Comparison of ENCODE assay signal across 16 cellular contexts in the genomic region with DNA sequence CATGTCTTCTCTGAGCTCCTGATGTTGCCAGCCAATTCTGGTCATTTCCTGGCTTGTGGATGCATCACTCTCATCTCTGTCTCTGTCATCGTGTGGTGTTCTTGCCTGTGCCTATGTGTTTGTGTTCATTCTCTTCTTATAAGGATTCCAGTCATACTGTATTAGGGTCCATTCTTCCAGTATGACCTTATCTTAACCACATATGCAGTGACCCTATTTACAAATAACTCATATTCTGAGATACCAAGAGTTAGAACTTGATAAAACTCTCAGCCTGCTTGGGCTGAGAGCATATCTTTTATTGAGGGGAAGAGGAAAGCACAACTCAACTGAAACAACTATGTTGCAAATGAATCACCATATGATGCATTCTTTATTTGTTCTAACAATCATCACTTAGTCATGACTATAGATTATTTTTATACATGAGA.
A peak's percentile ranks its signal among the peaks of the same experiment; 100 is the strongest.
DNase-seq lines count a peak whose midpoint lies in the region; ATAC-seq and TF ChIP-seq lines count a peak whose summit lies in the region.
"Had no signal": no experiment of that assay in that cellular context is flagged by ENCODE, and none has a peak within 500 bp of the region (broad histone marks: within the 10 kb centered on the region; RNA-seq: fewer than 3 reads in every experiment).

No MANE protein-coding gene starts in this region.

- POLR2A ChIA-PET in IMR-90 (lab: Charles Lee; ENCODE audit: unreplicated experiment), result no interaction called here

- peak; percentile 83 for DNase-seq in IMR-90
- DNase-seq in brain microvascular endothelial cell, result peak; percentile 81
- peak; percentile 41 for DNase-seq in glomerular endothelial cell (ENCODE audit: extremely low read depth, low read depth, low spot score)
- no peak for DNase-seq in aorta
- DNase-seq in NCI-H187 (lab: John Stamatoyannopoulos, UW), result no peak
- DNase-seq in NCI-H82 (lab: John Stamatoyannopoulos, UW), result no peak
- DNase-seq: ACHN; activated CD4-positive, alpha-beta T cell treated with anti-CD3 and anti-CD28 coated beads, Interleukin-2, amount 10 ng/mL, durations not matched to agents 24 days and 14 days; activated T-cell treated with anti-CD3 and anti-CD28 coated beads, Interleukin-2, amount 50 U/mL, for 72 hours; effector memory CD4-positive, alpha-beta T cell; NCI-H345; stimulated activated CD8-positive, alpha-beta memory T cell treated with anti-CD3 and anti-CD28 coated beads, Interleukin-4, amount 100 ng/mL, for 48 hours; T-helper 9 cell had no signal

- in situ Hi-C loops in IMR-90 (cut with MboI; ENCODE audit: low sequenced_read_pairs), result no loop called here
- in situ Hi-C loops in brain microvascular endothelial cell (cut with HindIII; ENCODE audit: low pct_ligation_motif_present, low sequenced_read_pairs), result no loop called here

- H2AK5ac ChIP-seq in IMR-90 (ENCODE audit: low read depth, low read length), result no peak overlapping the region

- H3K9ac ChIP-seq in IMR-90 (ENCODE audit: low read depth, low read length), result no peak overlapping the region
- H3K9ac ChIP-seq: parathyroid adenoma had no signal

- H3K9me3 ChIP-seq in IMR-90 (ENCODE audit: control insufficient read depth, insufficient read depth, low read length) (no peaks in the 10 kb centered on the region), aorta (ENCODE audit: control insufficient read depth, low read length) (no peaks in the 10 kb centered on the region)

- 0 out of 2 replicates have a peak overlapping the region, but pooled peaks have one; percentile 1 for H3K56ac ChIP-seq in IMR-90 (ENCODE audit: extremely low read depth, insufficient read depth, low read length)

- H3K36me3 ChIP-seq in ACC112 (ENCODE audit: insufficient read depth, low read length) (peaks cover 2% of the 10 kb centered on the region; the same call in 1 of the 2 replicates), IMR-90 (ENCODE audit: control insufficient read depth, insufficient read depth, low read length) (no peaks in the 10 kb centered on the region), brain microvascular endothelial cell (replicated peaks) (no peaks in the 10 kb centered on the region), aorta (ENCODE audit: control insufficient read depth in 1 of 2, insufficient read depth in 2 of 2, low read length in 1 of 2) (no peaks in the 10 kb centered on the region)

- H4K5ac ChIP-seq in IMR-90 (ENCODE audit: low read depth, low read length), result no peak overlapping the region

- H3K79me1 ChIP-seq in IMR-90 (ENCODE audit: low read depth in 1 of 2, low read length in 2 of 2), result no peaks in the 10 kb centered on the region

- no peak overlapping the region for H3K18ac ChIP-seq in IMR-90 (ENCODE audit: low read depth, low read length)

- H2BK20ac ChIP-seq in IMR-90 (ENCODE audit: low read depth, low read length), result peak overlapping the region; percentile 86; the same call in 1 of the 2 replicates

- H4K8ac ChIP-seq in IMR-90 (ENCODE audit: low read depth in 2 of 2, low read length in 2 of 2), result peak overlapping the region; percentile 18 to 50; a peak in 1 of 4 replicates

- no peak overlapping the region for H3K14ac ChIP-seq in IMR-90 (replicated peaks; ENCODE audit: low read depth, low read length)

- H3K27me3 ChIP-seq in ACC112 (ENCODE audit: insufficient read depth, low read length), result no peaks in the 10 kb centered on the region
- H3K27me3 ChIP-seq in IMR-90 (ENCODE audit: control insufficient read depth, insufficient read depth, low read length), result no peaks in the 10 kb centered on the region
- H3K27me3 ChIP-seq in brain microvascular endothelial cell (replicated peaks), result no peaks in the 10 kb centered on the region
- no peaks in the 10 kb centered on the region for H3K27me3 ChIP-seq in aorta (ENCODE audit: control insufficient read depth in 1 of 2, insufficient read depth in 2 of 2, low read length in 1 of 2)

- dilution Hi-C loops in IMR-90 (cut with HindIII; ENCODE audit: low sequenced_read_pairs, unreplicated experiment), result no loop called here

- H3K23ac ChIP-seq in IMR-90 (ENCODE audit: low read depth, low read length), result peak overlapping the region; percentile 45

- no peaks in the 10 kb centered on the region for H4K20me1 ChIP-seq in IMR-90 (ENCODE audit: insufficient read depth, low read length)

- H2AFZ ChIP-seq in ACC112 (ENCODE audit: low read length, unreplicated experiment), result peak overlapping the region; percentile 77
- H2AFZ ChIP-seq in IMR-90 (replicated peaks; ENCODE audit: low read length, poor library complexity), result peak overlapping the region; percentile 19
- H2AFZ ChIP-seq: parathyroid adenoma had no signal

- H3K4ac ChIP-seq in IMR-90 (ENCODE audit: low read depth, low read length), result 0 out of 2 replicates have a peak overlapping the region, but pooled peaks have one; percentile 7

- H3K79me2 ChIP-seq in ACC112 (ENCODE audit: control insufficient read depth, insufficient read depth, low read length, unreplicated experiment), result no peaks in the 10 kb centered on the region
- H3K79me2 ChIP-seq: parathyroid adenoma had no signal

- H3K4me3 ChIP-seq in ACC112 (ENCODE audit: low read depth, low read length), result peak overlapping the region; percentile 60
- H3K4me3 ChIP-seq in IMR-90 (ENCODE audit: insufficient read depth, low read depth, low read length), result no peak overlapping the region
- no peak overlapping the region for H3K4me3 ChIP-seq in brain microvascular endothelial cell (ENCODE audit: low read depth, low read length)
- no peak overlapping the region for H3K4me3 ChIP-seq in aorta (ENCODE audit: low read length in 2 of 2)

- TF ChIP-seq CTCF in IMR-90 (conservative IDR thresholded peaks at IDR 0.05; ENCODE audit: low read depth, low read length), result no peak
- TF ChIP-seq CTCF in brain microvascular endothelial cell (IDR thresholded peaks at IDR 0.05; ENCODE audit: low read depth, low read length, missing control alignments), result no peak

- H2BK15ac ChIP-seq in IMR-90 (ENCODE audit: low read depth, low read length), result 0 out of 3 replicates have a peak overlapping the region, but pooled peaks have one; percentile 30

- H3K4me1 ChIP-seq in ACC112 (ENCODE audit: control insufficient read depth, insufficient read depth, low read length, unreplicated experiment) (peaks cover 37% of the 10 kb centered on the region), IMR-90 (ENCODE audit: control insufficient read depth, insufficient read depth, low read length) (no peaks in the 10 kb centered on the region), aorta (ENCODE audit: control insufficient read depth in 1 of 2, insufficient read depth in 2 of 2, low read length in 2 of 2) (no peaks in the 10 kb centered on the region)
- H3K4me1 ChIP-seq: parathyroid adenoma had no signal

- H2BK5ac ChIP-seq in IMR-90 (ENCODE audit: low read depth, low read length, poor library complexity, severe bottlenecking), result peak overlapping the region; percentile 97

- CTCF ChIA-PET in IMR-90 (lab: Yijun Ruan, JAX), result no interaction called here

- H3K27ac ChIP-seq in ACC112 (ENCODE audit: low read depth, low read length) (peak overlapping the region; percentile 95), IMR-90 (ENCODE audit: insufficient read depth, low read length) (peak overlapping the region; percentile 4; the same call in 1 of the 2 replicates), brain microvascular endothelial cell (peak overlapping the region; percentile 80), aorta (ENCODE audit: low read depth in 1 of 2, low read length in 2 of 2) (no peak overlapping the region)
- H3K27ac ChIP-seq: parathyroid adenoma had no signal

- intact Hi-C loops in IMR-90 (cut with micrococcal nuclease), result no loop called here
- intact Hi-C loops in aorta (cut with DNase I), result no loop called here

- WGBS in IMR-90 (ENCODE audit: extremely low coverage in 2 of 2, insufficient read length in 1 of 2), 2 experiments, result no CpG with 5 or more reads among the region's 1 CpG
- 28 to 30% methylated on average over 1 of the region's 1 CpG for WGBS in aorta, 2 donors

- no peak for TF ChIP-seq POLR2A in IMR-90 (IDR thresholded peaks at IDR 0.05; ENCODE audit: low read depth, low read length)

- ATAC-seq in IMR-90 (ENCODE audit: low read depth) (peak; percentile 87), aorta (ENCODE audit: low FRiP score) (no peak), HG03196 (IDR thresholded peaks at IDR 0.05; ENCODE audit: unreplicated experiment) (no peak)
- ATAC-seq: activated T-cell treated with anti-CD3 and anti-CD28 coated beads, Interleukin-2, amount 50 U/mL, for 72 hours had no signal

- H3K4me2 ChIP-seq in IMR-90 (ENCODE audit: low read depth, low read length), result peak overlapping the region; percentile 38; the same call in 1 of the 2 replicates

- no peak overlapping the region for H4K91ac ChIP-seq in IMR-90 (ENCODE audit: insufficient read depth, low read depth, low read length)

- H2AK9ac ChIP-seq in IMR-90 (replicated peaks; ENCODE audit: low read depth, low read length, poor library complexity), result no peak overlapping the region

- BruUV-seq in IMR-90 (replicated peaks; lab: Mats Ljungman, UMichigan), result no TSS peak

- TF ChIP-seq RAD21 in IMR-90 (IDR thresholded peaks at IDR 0.05; ENCODE audit: low read length), result no peak

- peak overlapping the region; percentile 90; the same call in 1 of the 2 replicates for H2BK120ac ChIP-seq in IMR-90 (ENCODE audit: low read depth, low read length)

- no peaks in the 10 kb centered on the region for H3K9me1 ChIP-seq in IMR-90 (ENCODE audit: insufficient read depth, low read length)

TF ChIP-seq in IMR-90, 13 proteins besides CTCF, POLR2A, EP300 and RAD21 (continues in another document):
- TF ChIP-seq CEBPB (IDR thresholded peaks at IDR 0.05; ENCODE audit: low read depth, low read length) (peak; percentile 62; the same call in 1 of the 2 replicates), SMC3 (IDR thresholded peaks at IDR 0.05; ENCODE audit: low read depth, low read length) (no peak), MAFK (IDR thresholded peaks at IDR 0.05; ENCODE audit: low read depth, low read length) (no peak), RFX5 (IDR thresholded peaks at IDR 0.05; ENCODE audit: low read depth, low read length) (no peak), RCOR1 (IDR thresholded peaks at IDR 0.05; ENCODE audit: insufficient replicate concordance, low read length) (no peak), MXI1 (IDR thresholded peaks at IDR 0.05; ENCODE audit: borderline replicate concordance, low read depth, low read length) (no peak), FOS (IDR thresholded peaks at IDR 0.05; ENCODE audit: low read depth, low read length) (peak; percentile 80), NFE2L2 (IDR thresholded peaks at IDR 0.05; ENCODE audit: low read depth, low read length) (no peak)
- TF ChIP-seq, protein P1, sequence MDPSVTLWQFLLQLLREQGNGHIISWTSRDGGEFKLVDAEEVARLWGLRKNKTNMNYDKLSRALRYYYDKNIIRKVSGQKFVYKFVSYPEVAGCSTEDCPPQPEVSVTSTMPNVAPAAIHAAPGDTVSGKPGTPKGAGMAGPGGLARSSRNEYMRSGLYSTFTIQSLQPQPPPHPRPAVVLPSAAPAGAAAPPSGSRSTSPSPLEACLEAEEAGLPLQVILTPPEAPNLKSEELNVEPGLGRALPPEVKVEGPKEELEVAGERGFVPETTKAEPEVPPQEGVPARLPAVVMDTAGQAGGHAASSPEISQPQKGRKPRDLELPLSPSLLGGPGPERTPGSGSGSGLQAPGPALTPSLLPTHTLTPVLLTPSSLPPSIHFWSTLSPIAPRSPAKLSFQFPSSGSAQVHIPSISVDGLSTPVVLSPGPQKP (IDR thresholded peaks at IDR 0.05; ENCODE audit: borderline replicate concordance, low read depth, low read length), result no peak

Comparison
In these comparisons a context has a peak if more than half of its experiments do, and no peak if none do; other contexts are left out.
1. H3K27ac ChIP-seq: peak in ACC112 (single experiment), IMR-90 (single experiment) and brain microvascular endothelial cell (single experiment); none in aorta (0 of 2).
2. DNase-seq: peak in IMR-90 (single experiment), brain microvascular endothelial cell (single experiment) and glomerular endothelial cell (single experiment); none in aorta (0 of 2), NCI-H187 (0 of 2) and NCI-H82 (single experiment).